In genomic region chr2:152445791-152446201, GRCh38 we compare ENCODE assay signal across 10 cellular contexts.
DNase-seq lines count a peak whose midpoint lies in the region; ATAC-seq and TF ChIP-seq lines count a peak whose summit lies in the region.
"Had no signal": no experiment of that assay in that cellular context is flagged by ENCODE, and none has a peak within 500 bp of the region (broad histone marks: within the 10 kb centered on the region; RNA-seq: fewer than 3 reads in every experiment).

No MANE protein-coding gene starts in this region.

- POLR2A ChIA-PET in CD4-positive, alpha-beta T cell (lab: Charles Lee), result no interaction called here
- POLR2A ChIA-PET in activated CD8-positive, alpha-beta T cell treated with anti-CD3 and anti-CD28 coated beads, Interleukin-2, amount 10 ng/mL, durations not matched to agents 7 days and 5 days (lab: Charles Lee), result no interaction called here

- H3K4me3 ChIP-seq in lung, result no peak overlapping the region
- H3K4me3 ChIP-seq in esophagus squamous epithelium, result no peak overlapping the region

- H3K27ac ChIP-seq in lung (ENCODE audit: low read depth in 1 of 2, low read length in 1 of 2), result peak overlapping the region in 1 of 2 donors; percentile 7
- H3K27ac ChIP-seq in esophagus squamous epithelium, result peak overlapping the region in 2 of 4 donors; percentile 23 to 32
- no peak overlapping the region for H3K27ac ChIP-seq in CD4-positive, alpha-beta T cell (ENCODE audit: low read depth, low read length)
- H3K27ac ChIP-seq: HL-60 had no signal

- intact Hi-C loops in esophagus squamous epithelium (cut with DNase I), result no loop called here
- intact Hi-C loops in CD4-positive, alpha-beta T cell (cut with DNase I, micrococcal nuclease), result no loop called here

- H3K36me3 ChIP-seq in lung (ENCODE audit: control insufficient read depth in 2 of 2, insufficient read depth in 2 of 2, low read length in 2 of 2) (no peaks in the 10 kb centered on the region), esophagus squamous epithelium (no peaks in the 10 kb centered on the region)

- DNase-seq in ACHN (peak; percentile 43), lung (ENCODE audit: low spot score) (no peak), esophagus squamous epithelium (lab: John Stamatoyannopoulos, UW) (no peak)
- DNase-seq in CD4-positive, alpha-beta T cell, result no peak
- no peak for DNase-seq in activated CD8-positive, alpha-beta T cell treated with anti-CD3 and anti-CD28 coated beads, Interleukin-2, amount 10 ng/mL, durations not matched to agents 7 days and 5 days
- DNase-seq: endodermal cell had no signal

- no peaks in the 10 kb centered on the region for H3K9me3 ChIP-seq in lung (ENCODE audit: control insufficient read depth in 2 of 2, insufficient read depth in 1 of 2, low read length in 1 of 2)
- H3K9me3 ChIP-seq in esophagus squamous epithelium, result no peaks in the 10 kb centered on the region
- H3K9me3 ChIP-seq in CD4-positive, alpha-beta T cell (ENCODE audit: control insufficient read depth, low read length), result no peaks in the 10 kb centered on the region

- peaks cover 48% of the 10 kb centered on the region for H3K4me1 Mint-ChIP-seq in brain
- no peaks in the 10 kb centered on the region for H3K4me1 Mint-ChIP-seq in CD4-positive, alpha-beta T cell (ENCODE audit: low read depth)
- H3K4me1 Mint-ChIP-seq in activated CD8-positive, alpha-beta T cell treated with anti-CD3 and anti-CD28 coated beads, Interleukin-2, amount 10 ng/mL, durations not matched to agents 7 days and 5 days (ENCODE audit: low read depth), result no peaks in the 10 kb centered on the region

- H3K4me3 Mint-ChIP-seq in brain, result peak overlapping the region in 1 of 5 experiments; percentile 45
- no peak overlapping the region for H3K4me3 Mint-ChIP-seq in CD4-positive, alpha-beta T cell
- H3K4me3 Mint-ChIP-seq in activated CD8-positive, alpha-beta T cell treated with anti-CD3 and anti-CD28 coated beads, Interleukin-2, amount 10 ng/mL, durations not matched to agents 7 days and 5 days, result no peak overlapping the region
- H3K4me3 Mint-ChIP-seq: endodermal cell had no signal

- peak overlapping the region in 3 of 5 experiments; percentile 56 to 90 (median 83) for H3K27ac Mint-ChIP-seq in brain
- no peak overlapping the region for H3K27ac Mint-ChIP-seq in CD4-positive, alpha-beta T cell
- H3K27ac Mint-ChIP-seq in activated CD8-positive, alpha-beta T cell treated with anti-CD3 and anti-CD28 coated beads, Interleukin-2, amount 10 ng/mL, durations not matched to agents 7 days and 5 days, result no peak overlapping the region
- H3K27ac Mint-ChIP-seq: endodermal cell had no signal

- TF ChIP-seq POLR2A in esophagus squamous epithelium (IDR thresholded peaks at IDR 0.05), result no peak

- CTCF ChIA-PET in CD4-positive, alpha-beta T cell (lab: Charles Lee), result interaction anchor here (0.7 kb wide), 1 partner anchor 16 kb away, joined by 3 read pairs; no protein-coding TSS in a partner anchor
- CTCF ChIA-PET in activated CD8-positive, alpha-beta T cell treated with anti-CD3 and anti-CD28 coated beads, Interleukin-2, amount 10 ng/mL, durations not matched to agents 7 days and 5 days (lab: Charles Lee), result no interaction called here

- TF ChIP-seq CTCF in brain (conservative IDR thresholded peaks at IDR 0.05) (no peak), lung (IDR thresholded peaks at IDR 0.05; ENCODE audit: control extremely low read depth, extremely low read depth) (no peak), esophagus squamous epithelium (IDR thresholded peaks at IDR 0.05) (no peak)
- TF ChIP-seq CTCF in CD4-positive, alpha-beta T cell (IDR thresholded peaks at IDR 0.05), result no peak

- 60 to 76% methylated on average over 3 of the region's 3 CpGs for WGBS in lung, 2 donors
- WGBS in esophagus squamous epithelium, 2 donors, result 19 to 20% methylated on average over 3 of the region's 3 CpGs

- in situ Hi-C loops in ACHN (cut with HindIII; ENCODE audit: low pct_ligation_motif_present, low pct_unique_long_range_greater_than_20kb, low sequenced_read_pairs), result no loop called here

- peaks cover 5 to 28% of the 10 kb centered on the region in 2 donors for H3K4me1 ChIP-seq in lung (ENCODE audit: control insufficient read depth in 2 of 2, insufficient read depth in 2 of 2, low read length in 2 of 2)
- H3K4me1 ChIP-seq in esophagus squamous epithelium, result peaks cover 0 to 41% (median 29%) of the 10 kb centered on the region in 3 donors

- H3K9me3 Mint-ChIP-seq in brain, result no peaks in the 10 kb centered on the region
- no peaks in the 10 kb centered on the region for H3K9me3 Mint-ChIP-seq in CD4-positive, alpha-beta T cell
- no peaks in the 10 kb centered on the region for H3K9me3 Mint-ChIP-seq in activated CD8-positive, alpha-beta T cell treated with anti-CD3 and anti-CD28 coated beads, Interleukin-2, amount 10 ng/mL, durations not matched to agents 7 days and 5 days (ENCODE audit: insufficient read depth)
- H3K9me3 Mint-ChIP-seq: endodermal cell had no signal

- peak; percentile 45 for ATAC-seq in HG02588 (IDR thresholded peaks at IDR 0.05; ENCODE audit: unreplicated experiment)
- ATAC-seq in lung (ENCODE audit: insufficient read depth, low FRiP score), result peak; percentile 53
- ATAC-seq in CD4-positive, alpha-beta T cell (ENCODE audit: poor library complexity), result no peak
- ATAC-seq in GM21737 (IDR thresholded peaks at IDR 0.05; ENCODE audit: unreplicated experiment), result no peak
- ATAC-seq in activated CD8-positive, alpha-beta T cell treated with anti-CD3 and anti-CD28 coated beads, Interleukin-2, amount 10 ng/mL, durations not matched to agents 7 days and 5 days, result no peak

- no peaks in the 10 kb centered on the region for H3K36me3 Mint-ChIP-seq in brain
- no peaks in the 10 kb centered on the region for H3K36me3 Mint-ChIP-seq in CD4-positive, alpha-beta T cell (ENCODE audit: low read depth)
- no peaks in the 10 kb centered on the region for H3K36me3 Mint-ChIP-seq in activated CD8-positive, alpha-beta T cell treated with anti-CD3 and anti-CD28 coated beads, Interleukin-2, amount 10 ng/mL, durations not matched to agents 7 days and 5 days (ENCODE audit: low read depth)

- no peaks in the 10 kb centered on the region for H3K27me3 ChIP-seq in lung (ENCODE audit: control insufficient read depth, insufficient read depth)
- no peaks in the 10 kb centered on the region for H3K27me3 ChIP-seq in esophagus squamous epithelium
- no peaks in the 10 kb centered on the region for H3K27me3 ChIP-seq in CD4-positive, alpha-beta T cell (ENCODE audit: control insufficient read depth, insufficient read depth, low read length)

- H3K27me3 Mint-ChIP-seq in brain, result peaks cover 3% of the 10 kb centered on the region
- peaks cover 18% of the 10 kb centered on the region for H3K27me3 Mint-ChIP-seq in CD4-positive, alpha-beta T cell
- peaks cover 11% of the 10 kb centered on the region for H3K27me3 Mint-ChIP-seq in activated CD8-positive, alpha-beta T cell treated with anti-CD3 and anti-CD28 coated beads, Interleukin-2, amount 10 ng/mL, durations not matched to agents 7 days and 5 days (ENCODE audit: low read depth)

Comparison
In these comparisons a context has a peak if more than half of its experiments do, and no peak if none do; other contexts are left out.
1. ATAC-seq: peak in HG02588 (single experiment) and lung (single experiment); none in CD4-positive, alpha-beta T cell (single experiment), GM21737 (single experiment) and activated CD8-positive, alpha-beta T cell treated with anti-CD3 and anti-CD28 coated beads, Interleukin-2, amount 10 ng/mL, durations not matched to agents 7 days and 5 days (single experiment).
2. H3K27ac Mint-ChIP-seq: peak in brain (3 of 5); none in CD4-positive, alpha-beta T cell (single experiment) and activated CD8-positive, alpha-beta T cell treated with anti-CD3 and anti-CD28 coated beads, Interleukin-2, amount 10 ng/mL, durations not matched to agents 7 days and 5 days (single experiment).